In genomic region chr21:42684109-42684916, GRCh38 we compare ENCODE assay signal across 13 cellular contexts. TPM values are rescaled to one million over a fixed set of nuclear protein-coding genes. Genes with fewer than 3 reads are reported as not detected.
DNase-seq lines count a peak whose midpoint lies in the region; ATAC-seq and TF ChIP-seq lines count a peak whose summit lies in the region.
"Had no signal": no experiment of that assay in that cellular context is flagged by ENCODE, and none has a peak within 500 bp of the region (broad histone marks: within the 10 kb centered on the region; RNA-seq: fewer than 3 reads in every experiment).

No MANE protein-coding gene starts in this region.

- no peaks in the 10 kb centered on the region for H3F3A ChIP-seq in GM23248 (ENCODE audit: insufficient read depth)

- no peaks in the 10 kb centered on the region for H3K36me3 Mint-ChIP-seq in activated naive CD8-positive, alpha-beta T cell treated with anti-CD3 and anti-CD28 coated beads for 36 hours

- H3K4me1 Mint-ChIP-seq in activated naive CD8-positive, alpha-beta T cell treated with anti-CD3 and anti-CD28 coated beads for 36 hours: peaks cover 40% of the 10 kb centered on the region

- no peaks in the 10 kb centered on the region for H3K9me3 Mint-ChIP-seq in activated naive CD8-positive, alpha-beta T cell treated with anti-CD3 and anti-CD28 coated beads for 36 hours
- H3K9me3 Mint-ChIP-seq: neural crest cell had no signal

- peak overlapping the region; percentile 58 for H2AFZ ChIP-seq in GM23248

- peak overlapping the region; percentile 37; the same call in 1 of the 2 replicates for H3K9ac ChIP-seq in GM23248

- ATAC-seq in HG03342 (IDR thresholded peaks at IDR 0.05; ENCODE audit: unreplicated experiment) (no peak), SK-N-SH treated with all-trans-retinoic acid at 6 μM for 48 hours (no peak), GM21529 (IDR thresholded peaks at IDR 0.05; ENCODE audit: unreplicated experiment) (no peak)

- H3K4me2 ChIP-seq in GM23248 (ENCODE audit: unreplicated experiment): peak overlapping the region; percentile 65

- no peaks in the 10 kb centered on the region for H3K27me3 Mint-ChIP-seq in activated naive CD8-positive, alpha-beta T cell treated with anti-CD3 and anti-CD28 coated beads for 36 hours

- H3K9me2 ChIP-seq in GM23248 (ENCODE audit: insufficient read depth): no peaks in the 10 kb centered on the region

- no peaks in the 10 kb centered on the region for H3K36me3 ChIP-seq in GM23248 (ENCODE audit: low read depth)
- H3K36me3 ChIP-seq: HAP-1 had no signal

- peak overlapping the region; percentile 71; the same call in 1 of the 2 replicates for H3K4me3 ChIP-seq in GM23248
- H3K4me3 ChIP-seq: HAP-1 had no signal

- no peaks in the 10 kb centered on the region for H3K9me3 ChIP-seq in GM23248 (ENCODE audit: low read depth)
- H3K9me3 ChIP-seq: HAP-1, heart right ventricle had no signal

- no peaks in the 10 kb centered on the region for H3K4me1 ChIP-seq in GM23248 (ENCODE audit: insufficient read depth)
- H3K4me1 ChIP-seq: HAP-1 had no signal

- peak overlapping the region; percentile 91 for H3K27ac Mint-ChIP-seq in activated naive CD8-positive, alpha-beta T cell treated with anti-CD3 and anti-CD28 coated beads for 36 hours

- peaks cover 12% of the 10 kb centered on the region; the same call in 1 of the 2 replicates for H3K27me3 ChIP-seq in GM23248 (replicated peaks; ENCODE audit: insufficient read depth)

- H3K4me3 Mint-ChIP-seq in activated naive CD8-positive, alpha-beta T cell treated with anti-CD3 and anti-CD28 coated beads for 36 hours: peak overlapping the region; percentile 69
- H3K4me3 Mint-ChIP-seq: neural crest cell had no signal

- H3K79me2 ChIP-seq in GM23248 (ENCODE audit: insufficient read depth): no peaks in the 10 kb centered on the region

- DNase-seq in GM23248: peak; percentile 38
- peak; percentile 79 for DNase-seq in UCSD-AML1 (lab: John Stamatoyannopoulos, UW; ENCODE audit: unreplicated experiment)
- peak; percentile 50 for DNase-seq in activated naive CD8-positive, alpha-beta T cell treated with anti-CD3 and anti-CD28 coated beads for 36 hours
- DNase-seq in stimulated activated CD4-positive, alpha-beta T cell treated with anti-CD3 and anti-CD28 coated beads, Interleukin-2, amount 100 ng/mL, for 24 hours: peak; percentile 54 to 56
- no peak for DNase-seq in HK-2 (ENCODE audit: unreplicated experiment)
- DNase-seq: heart right ventricle, Right ventricle myocardium superior had no signal

- in situ Hi-C loops in GM23248 (cut with MboI): no loop called here

- H4K20me1 ChIP-seq in GM23248 (ENCODE audit: insufficient read depth): no peaks in the 10 kb centered on the region

- H3K27ac ChIP-seq in GM23248: no peak overlapping the region

- 59 to 66% methylated on average over 20 to 22 of the region's 22 CpGs for WGBS in GM23248 (ENCODE audit: low coverage in 1 of 2, low lambda C conversion rate in 2 of 2, missing lambda C conversion rate in 2 of 2), 2 experiments

TF ChIP-seq in SK-N-SH treated with all-trans-retinoic acid at 6 μM for 48 hours, 23 proteins besides CTCF, POLR2A, EP300 and RAD21:
- TF ChIP-seq, protein P1, sequence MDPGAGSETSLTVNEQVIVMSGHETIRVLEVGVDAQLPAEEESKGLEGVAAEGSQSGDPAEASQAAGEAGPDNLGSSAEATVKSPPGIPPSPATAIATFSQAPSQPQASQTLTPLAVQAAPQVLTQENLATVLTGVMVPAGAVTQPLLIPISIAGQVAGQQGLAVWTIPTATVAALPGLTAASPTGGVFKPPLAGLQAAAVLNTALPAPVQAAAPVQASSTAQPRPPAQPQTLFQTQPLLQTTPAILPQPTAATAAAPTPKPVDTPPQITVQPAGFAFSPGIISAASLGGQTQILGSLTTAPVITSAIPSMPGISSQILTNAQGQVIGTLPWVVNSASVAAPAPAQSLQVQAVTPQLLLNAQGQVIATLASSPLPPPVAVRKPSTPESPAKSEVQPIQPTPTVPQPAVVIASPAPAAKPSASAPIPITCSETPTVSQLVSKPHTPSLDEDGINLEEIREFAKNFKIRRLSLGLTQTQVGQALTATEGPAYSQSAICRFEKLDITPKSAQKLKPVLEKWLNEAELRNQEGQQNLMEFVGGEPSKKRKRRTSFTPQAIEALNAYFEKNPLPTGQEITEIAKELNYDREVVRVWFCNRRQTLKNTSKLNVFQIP (CRISPR knock-in tag; IDR thresholded peaks at IDR 0.05; ENCODE audit: borderline replicate concordance, low read depth): no peak
- TF ChIP-seq CREB5 (CRISPR knock-in tag; IDR thresholded peaks at IDR 0.05; ENCODE audit: low read depth) (no peak), ZFP30 (CRISPR knock-in tag; IDR thresholded peaks at IDR 0.05) (no peak), ESRRG (CRISPR knock-in tag; IDR thresholded peaks at IDR 0.05) (no peak), TOX (CRISPR knock-in tag; IDR thresholded peaks at IDR 0.05; ENCODE audit: borderline replicate concordance) (no peak), ZC3H10 (CRISPR knock-in tag; IDR thresholded peaks at IDR 0.05) (no peak), SNAI2 (CRISPR knock-in tag; IDR thresholded peaks at IDR 0.05) (no peak), ZFP3 (CRISPR knock-in tag; IDR thresholded peaks at IDR 0.05) (no peak), PPARA (CRISPR knock-in tag; IDR thresholded peaks at IDR 0.05; ENCODE audit: borderline replicate concordance) (no peak), RARB (CRISPR knock-in tag; IDR thresholded peaks at IDR 0.05) (no peak), ARNTL (CRISPR knock-in tag; IDR thresholded peaks at IDR 0.05; ENCODE audit: borderline replicate concordance, low read depth) (no peak), ZNF8 (CRISPR knock-in tag; IDR thresholded peaks at IDR 0.05) (no peak), OSR1 (CRISPR knock-in tag; IDR thresholded peaks at IDR 0.05) (no peak), ZNF70 (CRISPR knock-in tag; IDR thresholded peaks at IDR 0.05) (no peak), ZNF565 (CRISPR knock-in tag; conservative IDR thresholded peaks at IDR 0.05; ENCODE audit: low read depth) (no peak), GLIS3 (CRISPR knock-in tag; IDR thresholded peaks at IDR 0.05) (no peak), TCF4 (CRISPR knock-in tag; IDR thresholded peaks at IDR 0.05; ENCODE audit: borderline replicate concordance) (no peak)
- TF ChIP-seq, protein P2, sequence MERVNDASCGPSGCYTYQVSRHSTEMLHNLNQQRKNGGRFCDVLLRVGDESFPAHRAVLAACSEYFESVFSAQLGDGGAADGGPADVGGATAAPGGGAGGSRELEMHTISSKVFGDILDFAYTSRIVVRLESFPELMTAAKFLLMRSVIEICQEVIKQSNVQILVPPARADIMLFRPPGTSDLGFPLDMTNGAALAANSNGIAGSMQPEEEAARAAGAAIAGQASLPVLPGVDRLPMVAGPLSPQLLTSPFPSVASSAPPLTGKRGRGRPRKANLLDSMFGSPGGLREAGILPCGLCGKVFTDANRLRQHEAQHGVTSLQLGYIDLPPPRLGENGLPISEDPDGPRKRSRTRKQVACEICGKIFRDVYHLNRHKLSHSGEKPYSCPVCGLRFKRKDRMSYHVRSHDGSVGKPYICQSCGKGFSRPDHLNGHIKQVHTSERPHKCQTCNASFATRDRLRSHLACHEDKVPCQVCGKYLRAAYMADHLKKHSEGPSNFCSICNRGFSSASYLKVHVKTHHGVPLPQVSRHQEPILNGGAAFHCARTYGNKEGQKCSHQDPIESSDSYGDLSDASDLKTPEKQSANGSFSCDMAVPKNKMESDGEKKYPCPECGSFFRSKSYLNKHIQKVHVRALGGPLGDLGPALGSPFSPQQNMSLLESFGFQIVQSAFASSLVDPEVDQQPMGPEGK (CRISPR knock-in tag; IDR thresholded peaks at IDR 0.05; ENCODE audit: borderline replicate concordance): no peak
- TF ChIP-seq, protein P3, sequence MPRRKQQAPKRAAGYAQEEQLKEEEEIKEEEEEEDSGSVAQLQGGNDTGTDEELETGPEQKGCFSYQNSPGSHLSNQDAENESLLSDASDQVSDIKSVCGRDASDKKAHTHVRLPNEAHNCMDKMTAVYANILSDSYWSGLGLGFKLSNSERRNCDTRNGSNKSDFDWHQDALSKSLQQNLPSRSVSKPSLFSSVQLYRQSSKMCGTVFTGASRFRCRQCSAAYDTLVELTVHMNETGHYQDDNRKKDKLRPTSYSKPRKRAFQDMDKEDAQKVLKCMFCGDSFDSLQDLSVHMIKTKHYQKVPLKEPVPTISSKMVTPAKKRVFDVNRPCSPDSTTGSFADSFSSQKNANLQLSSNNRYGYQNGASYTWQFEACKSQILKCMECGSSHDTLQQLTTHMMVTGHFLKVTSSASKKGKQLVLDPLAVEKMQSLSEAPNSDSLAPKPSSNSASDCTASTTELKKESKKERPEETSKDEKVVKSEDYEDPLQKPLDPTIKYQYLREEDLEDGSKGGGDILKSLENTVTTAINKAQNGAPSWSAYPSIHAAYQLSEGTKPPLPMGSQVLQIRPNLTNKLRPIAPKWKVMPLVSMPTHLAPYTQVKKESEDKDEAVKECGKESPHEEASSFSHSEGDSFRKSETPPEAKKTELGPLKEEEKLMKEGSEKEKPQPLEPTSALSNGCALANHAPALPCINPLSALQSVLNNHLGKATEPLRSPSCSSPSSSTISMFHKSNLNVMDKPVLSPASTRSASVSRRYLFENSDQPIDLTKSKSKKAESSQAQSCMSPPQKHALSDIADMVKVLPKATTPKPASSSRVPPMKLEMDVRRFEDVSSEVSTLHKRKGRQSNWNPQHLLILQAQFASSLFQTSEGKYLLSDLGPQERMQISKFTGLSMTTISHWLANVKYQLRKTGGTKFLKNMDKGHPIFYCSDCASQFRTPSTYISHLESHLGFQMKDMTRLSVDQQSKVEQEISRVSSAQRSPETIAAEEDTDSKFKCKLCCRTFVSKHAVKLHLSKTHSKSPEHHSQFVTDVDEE (CRISPR knock-in tag; IDR thresholded peaks at IDR 0.05): no peak

RNA-seq across cellular contexts. Expression of gene PDE9A, which starts 30.9 kb away (rescaled TPM):
- not detected in 2 replicates for total RNA-seq in GM23248 (2014; rRNA removed; shearing (Covaris generic))
- not detected in 2 replicates for polyA plus RNA-seq in GM23248 (2016; fragmentation: Nextera tagmentation; extraction: Ambion mirVana)
- 1 to 10 TPM; 6.5 to 7.7 TPM for total RNA-seq in activated naive CD8-positive, alpha-beta T cell treated with anti-CD3 and anti-CD28 coated beads for 36 hours
- total RNA-seq: LHCN-M2 had no signal
